Comparison of ENCODE assay signal across 10 cellular contexts in genomic region chr4:150583287-150584197, GRCh38. TPM values are rescaled to one million over a fixed set of nuclear protein-coding genes. Genes with fewer than 3 reads are reported as not detected.
DNase-seq lines count a peak whose midpoint lies in the region; ATAC-seq and TF ChIP-seq lines count a peak whose summit lies in the region.
"Had no signal": no experiment of that assay in that cellular context is flagged by ENCODE, and none has a peak within 500 bp of the region (broad histone marks: within the 10 kb centered on the region; RNA-seq: fewer than 3 reads in every experiment).

No MANE protein-coding gene starts in this region.

- H3K27me3 ChIP-seq in GM06990 (replicated peaks; ENCODE audit: control insufficient read depth, insufficient read depth, low read length): no peaks in the 10 kb centered on the region

- TF ChIP-seq CTCF in GM06990 (IDR thresholded peaks at IDR 0.05; ENCODE audit: insufficient read depth, low read length, poor library complexity, severe bottlenecking) (no peak), cardiac fibroblast (IDR thresholded peaks at IDR 0.05; ENCODE audit: low read depth, low read length) (no peak)

- DNase-seq in GM06990 (ENCODE audit: extremely low read depth, insufficient read length) (peak; percentile 8), cardiac fibroblast (ENCODE audit: low read depth in 2 of 2) (peak; percentile 33 to 36), retina (peak; percentile 88), T-helper 2 cell (no peak)
- DNase-seq: naive thymus-derived CD4-positive, alpha-beta T cell had no signal

- no peaks in the 10 kb centered on the region for H3K9me3 ChIP-seq in iPS-18c (ENCODE audit: control insufficient read depth, insufficient read depth, low read length)

- H3K4me3 ChIP-seq in GM06990 (replicated peaks; ENCODE audit: low read depth, low read length) (no peak overlapping the region), cardiac fibroblast (replicated peaks in 1 of 2; ENCODE audit: low read depth in 2 of 2, low read length in 2 of 2) (peak overlapping the region; percentile 54 to 55), iPS-18c (ENCODE audit: insufficient read depth, low read depth, low read length) (peak overlapping the region; percentile 62)

- peaks cover 7% of the 10 kb centered on the region for H3K36me3 ChIP-seq in GM06990 (ENCODE audit: control insufficient read depth, insufficient read depth, low read length)

- ATAC-seq in esophagus mucosa: no peak
- no peak for ATAC-seq in HG02852 (IDR thresholded peaks at IDR 0.05; ENCODE audit: unreplicated experiment)
- ATAC-seq in HG02973 (IDR thresholded peaks at IDR 0.05; ENCODE audit: unreplicated experiment): no peak
- ATAC-seq: naive thymus-derived CD4-positive, alpha-beta T cell had no signal

RNA-seq across cellular contexts. Expression of gene MAB21L2, which starts 1.6 kb away (rescaled TPM):
- not detected for total RNA-seq in esophagus mucosa
- total RNA-seq: activated CD8-positive, alpha-beta memory T cell treated with anti-CD3 and anti-CD28 coated beads for 36 hours; naive thymus-derived CD4-positive, alpha-beta T cell had no signal

Comparison
In these comparisons a context has a peak if more than half of its experiments do, and no peak if none do; other contexts are left out.
1. DNase-seq: peak in GM06990 (single experiment), cardiac fibroblast (2 of 2) and retina (single experiment); none in T-helper 2 cell (0 of 5).